ENCODE assay signal across 8 cellular contexts in the genomic region with DNA sequence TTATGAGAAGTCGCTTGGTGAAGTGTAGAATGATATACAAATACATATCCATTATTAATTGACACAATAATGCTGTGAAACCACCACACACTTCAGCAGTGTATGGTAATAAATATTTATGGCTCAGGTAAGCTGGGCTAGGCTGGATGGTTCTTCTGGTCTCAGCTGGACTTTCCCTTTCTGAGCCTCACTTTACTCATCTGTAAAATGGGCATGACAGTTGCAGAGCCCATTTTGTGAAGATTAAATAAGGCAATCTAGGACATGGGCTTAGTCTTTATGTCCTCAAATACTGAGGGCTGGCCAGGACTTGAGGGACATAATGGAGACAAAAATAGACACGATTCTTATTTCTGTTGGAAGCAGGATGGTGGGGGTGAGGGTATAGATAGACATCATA.
"Had no signal": no experiment of that assay in that cellular context is flagged by ENCODE, and none has a peak within 500 bp of the region (broad histone marks: within the 10 kb centered on the region; RNA-seq: fewer than 3 reads in every experiment).

No MANE protein-coding gene starts in this region.

- H3K4me2 ChIP-seq: GM23338 had no signal

- H3K9me3 ChIP-seq: HAP-1 had no signal

- H3K36me3 ChIP-seq: HAP-1 had no signal

- H3K4me1 ChIP-seq: HAP-1 had no signal

- ATAC-seq: GM23338, HCT116 had no signal

- H2AFZ ChIP-seq: GM23338 had no signal

- H3K27ac ChIP-seq: HL-60 had no signal

- DNase-seq: H7, HFFc6, IMR-90, KBM-7 had no signal

- H3K4me3 ChIP-seq: GM23338, HAP-1 had no signal
